In the genomic region with DNA sequence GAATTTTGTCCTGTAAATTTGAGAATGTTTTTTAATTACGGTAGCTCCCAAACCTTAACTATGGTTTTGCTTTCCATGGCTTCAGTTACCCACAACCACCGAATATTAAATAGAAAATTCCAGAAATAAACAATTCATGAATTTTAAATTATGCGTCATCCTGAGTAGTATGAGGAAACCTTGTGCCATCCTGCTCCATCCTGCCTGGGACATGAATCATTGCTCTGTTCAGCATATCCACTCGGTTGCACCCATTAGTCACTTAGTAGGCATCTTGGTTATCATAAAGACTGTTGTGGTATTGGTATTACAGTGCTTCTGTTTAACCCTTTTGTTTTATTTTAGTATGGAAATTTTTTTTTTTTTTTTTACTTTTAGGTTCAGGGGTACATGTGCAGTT, we compare ENCODE assay signal across 14 cellular contexts. TPM values are rescaled to one million over a fixed set of nuclear protein-coding genes. Genes with fewer than 3 reads are reported as not detected.
DNase-seq lines count a peak whose midpoint lies in the region; ATAC-seq and TF ChIP-seq lines count a peak whose summit lies in the region.
"Had no signal": no experiment of that assay in that cellular context is flagged by ENCODE, and none has a peak within 500 bp of the region (broad histone marks: within the 10 kb centered on the region; RNA-seq: fewer than 3 reads in every experiment).

No MANE protein-coding gene starts in this region.

- H3K27ac Mint-ChIP-seq in H9, result no peak overlapping the region

- no peak overlapping the region for H2AFZ ChIP-seq in H9 (ENCODE audit: low read length)

- no peak overlapping the region for H2BK120ac ChIP-seq in H9 (ENCODE audit: low read depth, low read length, poor library complexity, severe bottlenecking)

- H4K20me1 ChIP-seq in H9 (ENCODE audit: control insufficient read depth, insufficient read depth, insufficient read length), result no peaks in the 10 kb centered on the region

- no CpG with 5 or more reads among the region's 4 CpGs for WGBS in H9 (ENCODE audit: extremely low coverage, insufficient read length, low lambda C conversion rate)

- no peaks in the 10 kb centered on the region; a peak in 1 of 5 replicates for H3K9me3 Mint-ChIP-seq in H9

- H3K18ac ChIP-seq in H9 (ENCODE audit: insufficient read length, low read depth, low read length), result no peak overlapping the region

- no peak overlapping the region for H3K4me3 ChIP-seq in brain microvascular endothelial cell (ENCODE audit: low read depth, low read length)
- H3K4me3 ChIP-seq: sigmoid colon, stomach had no signal

- no peak overlapping the region for H2BK12ac ChIP-seq in H9 (ENCODE audit: insufficient read length, low read depth, low read length)

- no peak overlapping the region for H3K4me3 Mint-ChIP-seq in H9

- H3K56ac ChIP-seq in H9 (ENCODE audit: insufficient read length, low read depth, low read length), result no peak overlapping the region

- no peaks in the 10 kb centered on the region for H3K23me2 ChIP-seq in H9 (ENCODE audit: insufficient read length, low read depth, low read length, poor library complexity, severe bottlenecking)

- peaks cover 5 to 12% (median 11%) of the 10 kb centered on the region in 3 experiments; a peak in 6 of 7 replicates for H3K36me3 Mint-ChIP-seq in H9 (ENCODE audit: insufficient read depth in 1 of 3, low read depth in 3 of 3)

- peak overlapping the region; percentile 38 for H3K27ac ChIP-seq in brain microvascular endothelial cell
- H3K27ac ChIP-seq in H9 (ENCODE audit: insufficient read length, low read depth, low read length), result no peak overlapping the region
- H3K27ac ChIP-seq: HL-60, sigmoid colon, stomach, VCaP had no signal

- H3K14ac ChIP-seq in H9 (ENCODE audit: insufficient read depth, low read length), result no peak overlapping the region

- no peaks in the 10 kb centered on the region for H3K27me3 Mint-ChIP-seq in H9 (ENCODE audit: low read depth)

- ATAC-seq in HG03097 (IDR thresholded peaks at IDR 0.05; ENCODE audit: low FRiP score, unreplicated experiment), result no peak
- ATAC-seq in GM21786 (IDR thresholded peaks at IDR 0.05; ENCODE audit: unreplicated experiment), result no peak

- no peak overlapping the region for H4K8ac ChIP-seq in H9 (replicated peaks; ENCODE audit: insufficient read length, low read depth, low read length)

- intact Hi-C loops in posterior vena cava (cut with DNase I), result no loop called here

- no peak overlapping the region for H3K4ac ChIP-seq in H9 (ENCODE audit: low read depth, low read length)

- H3K4me1 Mint-ChIP-seq in H9, result peaks cover 3% of the 10 kb centered on the region in 2 experiments; a peak in 3 of 4 replicates

- no peak overlapping the region for H2BK5ac ChIP-seq in H9 (ENCODE audit: insufficient read length, low read length)

- H2BK15ac ChIP-seq in H9 (ENCODE audit: low read depth, low read length), result no peak overlapping the region

- H3K9me3 ChIP-seq in H9 (ENCODE audit: control insufficient read depth, low read depth, low read length), result no peaks in the 10 kb centered on the region
- H3K9me3 ChIP-seq: sigmoid colon, stomach had no signal

- no peak overlapping the region for H3T11ph ChIP-seq in H9 (ENCODE audit: low read length)

- in situ Hi-C loops in brain microvascular endothelial cell (cut with HindIII; ENCODE audit: low pct_ligation_motif_present, low sequenced_read_pairs), result no loop called here

- H3K23ac ChIP-seq in H9 (ENCODE audit: insufficient read length, low read depth, low read length), result no peak overlapping the region

- H2BK20ac ChIP-seq in H9 (ENCODE audit: low read depth, low read length, poor library complexity, severe bottlenecking), result no peak overlapping the region

- H3K4me1 ChIP-seq in H9 (ENCODE audit: insufficient read depth, low read length), result no peaks in the 10 kb centered on the region

- H3K9ac ChIP-seq in H9 (ENCODE audit: extremely low read depth, insufficient read length, low read length), result no peak overlapping the region

- no peak for TF ChIP-seq CTCF in AG09319 (IDR thresholded peaks at IDR 0.05; ENCODE audit: low read depth, low read length)
- TF ChIP-seq CTCF in brain microvascular endothelial cell (IDR thresholded peaks at IDR 0.05; ENCODE audit: low read depth, low read length, missing control alignments), result no peak
- no peak for TF ChIP-seq CTCF in H9 (conservative IDR thresholded peaks at IDR 0.05)

- H3K27me3 ChIP-seq in brain microvascular endothelial cell (replicated peaks) (no peaks in the 10 kb centered on the region), H9 (ENCODE audit: insufficient read depth, low read length) (no peaks in the 10 kb centered on the region)
- H3K27me3 ChIP-seq: sigmoid colon, stomach had no signal

- H3K36me3 ChIP-seq in brain microvascular endothelial cell (replicated peaks), result no peaks in the 10 kb centered on the region

- H3K4me2 ChIP-seq in H9 (ENCODE audit: insufficient read depth, insufficient read length, low read length), result no peak overlapping the region

- no peak overlapping the region for H2AK5ac ChIP-seq in H9 (ENCODE audit: insufficient read length, low read length)

- DNase-seq in AG09319 (ENCODE audit: extremely low read depth, low read depth), result peak; percentile 56
- peak; percentile 98 for DNase-seq in HS-5 (ENCODE audit: low read depth)
- peak; percentile 93 for DNase-seq in brain microvascular endothelial cell
- DNase-seq in myocyte (ENCODE audit: low read depth), result peak; percentile 51
- no peak for DNase-seq in H9
- no peak for DNase-seq in posterior vena cava (ENCODE audit: low spot score)
- DNase-seq: islet precursor cell, sigmoid colon, stomach had no signal

- no peak overlapping the region for H4K5ac ChIP-seq in H9 (ENCODE audit: insufficient read length, low read depth, low read length)

- H3K79me1 ChIP-seq in H9 (ENCODE audit: insufficient read depth, low read depth, low read length, poor library complexity, severe bottlenecking), result no peaks in the 10 kb centered on the region

- H3K79me2 ChIP-seq in H9 (ENCODE audit: insufficient read depth, low read length), result no peaks in the 10 kb centered on the region; the same call in 1 of the 2 replicates

- no peak overlapping the region for H4K91ac ChIP-seq in H9 (ENCODE audit: insufficient read length, low read depth, low read length)

RNA-seq across cellular contexts. Expression of gene KCNS1, which starts 39.7 kb away (rescaled TPM):
- total RNA-seq in myocyte (not detected in 2 replicates), H9 (2021) (0.98 and 0.99 TPM in 2 replicates), posterior vena cava (not detected)
- polyA plus RNA-seq in myocyte (2012), result not detected
- total RNA-seq: stomach had no signal

RNA-seq across cellular contexts. Expression of gene WFDC5, which starts 53.7 kb away (rescaled TPM):
- total RNA-seq in myocyte, result not detected in 2 replicates
- not detected for polyA plus RNA-seq in myocyte (2012)
- not detected in 2 replicates for total RNA-seq in H9 (2021)
- total RNA-seq in posterior vena cava, result not detected
- total RNA-seq: cardiac septum, sigmoid colon, stomach had no signal

Comparison
In these comparisons a context has a peak if more than half of its experiments do, and no peak if none do; other contexts are left out.
1. DNase-seq: peak in AG09319 (single experiment), HS-5 (single experiment), brain microvascular endothelial cell (single experiment) and myocyte (single experiment); none in H9 (single experiment) and posterior vena cava (single experiment).